In the genomic region with DNA sequence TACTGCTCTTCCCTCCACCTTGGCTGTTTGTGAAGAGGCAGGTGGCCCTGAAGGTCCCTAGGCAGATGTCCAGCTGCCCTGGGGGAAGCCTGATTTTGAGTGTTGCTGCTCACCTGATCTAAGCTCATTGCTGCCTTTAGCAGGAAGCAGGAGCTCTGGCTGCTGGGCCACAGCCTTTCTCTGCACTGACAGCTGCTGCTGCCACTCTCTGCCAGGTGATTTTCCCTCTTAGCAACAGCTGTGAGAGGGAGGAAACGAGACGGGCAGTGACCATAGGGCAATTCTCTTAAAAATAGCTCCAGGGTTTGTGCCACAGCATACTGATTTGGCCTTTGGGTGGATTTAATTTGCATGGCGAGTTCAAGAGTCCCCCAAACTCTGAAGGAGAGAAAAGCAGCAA, we compare ENCODE assay signal across 18 cellular contexts.
DNase-seq lines count a peak whose midpoint lies in the region; ATAC-seq lines count a peak whose summit lies in the region.
"Had no signal": no experiment of that assay in that cellular context is flagged by ENCODE, and none has a peak within 500 bp of the region (broad histone marks: within the 10 kb centered on the region; RNA-seq: fewer than 3 reads in every experiment).

No MANE protein-coding gene starts in this region.

- H3K4me3 Mint-ChIP-seq in activated naive CD8-positive, alpha-beta T cell treated with anti-CD3 and anti-CD28 coated beads for 36 hours = no peak overlapping the region
- H3K4me3 Mint-ChIP-seq: activated naive CD4-positive, alpha-beta T cell treated with anti-CD3 and anti-CD28 coated beads, Interleukin-2, amount 10 ng/mL, durations not matched to agents 7 days and 5 days; brain had no signal

- H3K27me3 Mint-ChIP-seq in activated naive CD8-positive, alpha-beta T cell treated with anti-CD3 and anti-CD28 coated beads for 36 hours = no peaks in the 10 kb centered on the region
- H3K27me3 Mint-ChIP-seq: activated naive CD4-positive, alpha-beta T cell treated with anti-CD3 and anti-CD28 coated beads, Interleukin-2, amount 10 ng/mL, durations not matched to agents 7 days and 5 days had no signal

- H3K27ac Mint-ChIP-seq in activated naive CD8-positive, alpha-beta T cell treated with anti-CD3 and anti-CD28 coated beads for 36 hours = no peak overlapping the region
- H3K27ac Mint-ChIP-seq: activated naive CD4-positive, alpha-beta T cell treated with anti-CD3 and anti-CD28 coated beads, Interleukin-2, amount 10 ng/mL, durations not matched to agents 7 days and 5 days had no signal

- ATAC-seq in left lobe of liver (peak; percentile 14), GM19467 (IDR thresholded peaks at IDR 0.05; ENCODE audit: unreplicated experiment) (no peak), GM19395 (IDR thresholded peaks at IDR 0.05; ENCODE audit: unreplicated experiment) (no peak)
- ATAC-seq: left cardiac atrium had no signal

- H3K4me1 Mint-ChIP-seq in activated naive CD8-positive, alpha-beta T cell treated with anti-CD3 and anti-CD28 coated beads for 36 hours = no peaks in the 10 kb centered on the region
- H3K4me1 Mint-ChIP-seq: activated naive CD4-positive, alpha-beta T cell treated with anti-CD3 and anti-CD28 coated beads, Interleukin-2, amount 10 ng/mL, durations not matched to agents 7 days and 5 days had no signal

- H3K36me3 Mint-ChIP-seq in activated naive CD8-positive, alpha-beta T cell treated with anti-CD3 and anti-CD28 coated beads for 36 hours = no peaks in the 10 kb centered on the region
- H3K36me3 Mint-ChIP-seq: activated naive CD4-positive, alpha-beta T cell treated with anti-CD3 and anti-CD28 coated beads, Interleukin-2, amount 10 ng/mL, durations not matched to agents 7 days and 5 days; brain had no signal

- DNase-seq in DMS53 treated with DMSO at 0.1 percent for 48 hours (lab: John Stamatoyannopoulos, UW; ENCODE audit: unreplicated experiment) (peak; percentile 82), NCI-H1105 (lab: John Stamatoyannopoulos, UW) (peak; percentile 53), NCI-H510A treated with DMSO at 0.1 percent for 48 hours (lab: John Stamatoyannopoulos, UW) (peak; percentile 58), left lobe of liver (ENCODE audit: low spot score) (no peak), NCI-H226 (no peak)
- no peak for DNase-seq in activated naive CD8-positive, alpha-beta T cell treated with anti-CD3 and anti-CD28 coated beads for 36 hours
- DNase-seq: activated CD4-positive, CD25-positive, alpha-beta regulatory T cell treated with anti-CD3 and anti-CD28 coated beads, Interleukin-2, amount 50 U/mL, for 72 hours; activated CD8-positive, alpha-beta memory T cell treated with anti-CD3 and anti-CD28 coated beads, Interleukin-2, amount 50 U/mL, for 4 hours; activated naive CD4-positive, alpha-beta T cell treated with anti-CD3 and anti-CD28 coated beads, Interleukin-2, amount 10 ng/mL, durations not matched to agents 7 days and 5 days; dorsolateral prefrontal cortex; KBM-7; left cardiac atrium; ovary; Right ventricle myocardium superior; stomach had no signal

- H3K9me3 Mint-ChIP-seq in activated naive CD8-positive, alpha-beta T cell treated with anti-CD3 and anti-CD28 coated beads for 36 hours = no peaks in the 10 kb centered on the region
- H3K9me3 Mint-ChIP-seq: activated naive CD4-positive, alpha-beta T cell treated with anti-CD3 and anti-CD28 coated beads, Interleukin-2, amount 10 ng/mL, durations not matched to agents 7 days and 5 days; brain had no signal

Comparison
In these comparisons a context has a peak if more than half of its experiments do, and no peak if none do; other contexts are left out.
1. DNase-seq: peak in DMS53 treated with DMSO at 0.1 percent for 48 hours (single experiment), NCI-H1105 (single experiment) and NCI-H510A treated with DMSO at 0.1 percent for 48 hours (single experiment); none in left lobe of liver (single experiment), NCI-H226 (single experiment) and activated naive CD8-positive, alpha-beta T cell treated with anti-CD3 and anti-CD28 coated beads for 36 hours (single experiment).